Comparison of ENCODE assay signal across 22 cellular contexts in the genomic region with DNA sequence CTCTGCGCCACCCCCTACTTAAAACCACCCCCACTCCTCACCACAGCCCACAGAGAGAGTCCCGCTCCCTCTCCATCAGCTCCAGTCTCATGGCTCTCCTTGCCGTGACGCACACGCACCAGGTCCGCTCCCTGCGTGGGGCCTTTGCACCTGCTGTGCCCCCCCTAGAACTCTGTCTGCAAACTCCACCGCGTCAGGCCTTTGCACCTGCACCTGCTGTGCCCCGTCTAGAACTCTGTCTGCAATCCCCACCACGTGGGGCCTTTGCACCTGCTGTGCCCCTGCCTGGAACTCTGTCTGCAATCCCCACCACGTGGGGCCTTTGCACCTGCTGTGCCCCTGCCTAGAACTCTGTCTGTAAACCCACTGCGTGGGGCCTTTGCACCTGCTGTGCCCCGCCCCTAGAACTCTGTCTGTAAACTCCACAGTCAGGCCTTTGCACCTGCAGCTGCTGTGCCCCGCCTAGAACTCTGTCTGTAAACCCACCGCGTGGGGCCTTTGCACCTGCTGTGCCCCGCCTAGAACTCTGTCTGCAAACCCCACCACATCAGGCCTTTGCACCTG. TPM values are rescaled to one million over a fixed set of nuclear protein-coding genes. Genes with fewer than 3 reads are reported as not detected.
"Had no signal": no experiment of that assay in that cellular context is flagged by ENCODE, and none has a peak within 500 bp of the region (broad histone marks: within the 10 kb centered on the region; RNA-seq: fewer than 3 reads in every experiment).

No MANE protein-coding gene starts in this region.

- H3K4me3 ChIP-seq: cardiac muscle cell, pancreas, sigmoid colon, suprapubic skin, transverse colon, uterus had no signal

- H3K36me3 Mint-ChIP-seq: activated CD8-positive, alpha-beta memory T cell treated with anti-CD3 and anti-CD28 coated beads, Interleukin-2, amount 10 ng/mL, durations not matched to agents 7 days and 5 days; activated naive CD8-positive, alpha-beta T cell treated with anti-CD3 and anti-CD28 coated beads for 36 hours had no signal

- H3K9me3 ChIP-seq: pancreas, sigmoid colon, suprapubic skin, transverse colon, uterus had no signal

- H3K27ac ChIP-seq: cardiac muscle cell, foreskin keratinocyte, pancreas, sigmoid colon, suprapubic skin, transverse colon, uterus had no signal

- ATAC-seq: activated CD8-positive, alpha-beta memory T cell treated with anti-CD3 and anti-CD28 coated beads, Interleukin-2, amount 10 ng/mL, durations not matched to agents 7 days and 5 days; activated T-helper 17 cell treated with anti-CD3 and anti-CD28 coated beads, Interleukin-2, amount 50 U/mL, for 72 hours; foreskin keratinocyte; left lobe of liver; pancreas had no signal

- H3K27ac Mint-ChIP-seq: activated CD4-positive, alpha-beta memory T cell treated with anti-CD3 and anti-CD28 coated beads, Interleukin-2, amount 10 ng/mL, durations not matched to agents 7 days and 5 days; activated CD8-positive, alpha-beta memory T cell treated with anti-CD3 and anti-CD28 coated beads, Interleukin-2, amount 10 ng/mL, durations not matched to agents 7 days and 5 days; activated naive CD8-positive, alpha-beta T cell treated with anti-CD3 and anti-CD28 coated beads for 36 hours; activated T-helper 17 cell treated with anti-CD3 and anti-CD28 coated beads, Interleukin-2, amount 50 U/mL, for 72 hours; endodermal cell; stimulated activated naive CD8-positive, alpha-beta T cell treated with anti-CD3 and anti-CD28 coated beads, Interleukin-15, Interleukin-2, amounts not matched to agents 100 ng/mL and 50 ng/mL, for 24 hours had no signal

- H3K4me3 Mint-ChIP-seq: activated CD4-positive, alpha-beta memory T cell treated with anti-CD3 and anti-CD28 coated beads, Interleukin-2, amount 10 ng/mL, durations not matched to agents 7 days and 5 days; activated CD8-positive, alpha-beta memory T cell treated with anti-CD3 and anti-CD28 coated beads, Interleukin-2, amount 10 ng/mL, durations not matched to agents 7 days and 5 days; activated naive CD8-positive, alpha-beta T cell treated with anti-CD3 and anti-CD28 coated beads for 36 hours; activated T-helper 17 cell treated with anti-CD3 and anti-CD28 coated beads, Interleukin-2, amount 50 U/mL, for 72 hours; endodermal cell; stimulated activated naive CD8-positive, alpha-beta T cell treated with anti-CD3 and anti-CD28 coated beads, Interleukin-15, Interleukin-2, amounts not matched to agents 100 ng/mL and 50 ng/mL, for 24 hours had no signal

- H3K4me1 ChIP-seq: foreskin keratinocyte, pancreas had no signal

- H3K27me3 ChIP-seq: pancreas, sigmoid colon, uterus had no signal

- H3K9me3 Mint-ChIP-seq: activated naive CD8-positive, alpha-beta T cell treated with anti-CD3 and anti-CD28 coated beads for 36 hours; activated T-helper 17 cell treated with anti-CD3 and anti-CD28 coated beads, Interleukin-2, amount 50 U/mL, for 72 hours; stimulated activated naive CD8-positive, alpha-beta T cell treated with anti-CD3 and anti-CD28 coated beads, Interleukin-15, Interleukin-2, amounts not matched to agents 100 ng/mL and 50 ng/mL, for 24 hours had no signal

- DNase-seq: activated CD4-positive, alpha-beta memory T cell treated with anti-CD3 and anti-CD28 coated beads, Interleukin-2, amount 10 ng/mL, durations not matched to agents 7 days and 5 days; activated CD4-positive, alpha-beta T cell treated with anti-CD3 and anti-CD28 coated beads for 48 hours; activated CD4-positive, CD25-positive, alpha-beta regulatory T cell; activated CD8-positive, alpha-beta memory T cell treated with anti-CD3 and anti-CD28 coated beads, Interleukin-2, amount 10 ng/mL, durations not matched to agents 7 days and 5 days; activated naive CD4-positive, alpha-beta T cell; activated naive CD8-positive, alpha-beta T cell treated with anti-CD3 and anti-CD28 coated beads for 36 hours; amniotic stem cell; endodermal cell; foreskin keratinocyte; midbrain; sigmoid colon; T-helper 1 cell; T-helper 9 cell; transverse colon; uterus had no signal

- H3K4me1 Mint-ChIP-seq: activated T-helper 17 cell treated with anti-CD3 and anti-CD28 coated beads, Interleukin-2, amount 50 U/mL, for 72 hours had no signal

- H3K36me3 ChIP-seq: cardiac muscle cell, pancreas, sigmoid colon, suprapubic skin, transverse colon, uterus had no signal

RNA-seq across cellular contexts. Expression of a gene that starts 4.2 kb away (rescaled TPM):
- total RNA-seq: activated CD4-positive, alpha-beta memory T cell treated with anti-CD3 and anti-CD28 coated beads, Interleukin-2, amount 10 ng/mL, durations not matched to agents 7 days and 5 days; activated CD8-positive, alpha-beta memory T cell treated with anti-CD3 and anti-CD28 coated beads, Interleukin-2, amount 10 ng/mL, durations not matched to agents 7 days and 5 days had no signal

RNA-seq across cellular contexts. Expression of a gene that starts 39.7 kb away (rescaled TPM):
- polyA plus RNA-seq: fibroblast of lung had no signal

RNA-seq across cellular contexts. Expression of a gene that starts 47.7 kb away (rescaled TPM):
- total RNA-seq: activated CD8-positive, alpha-beta memory T cell treated with anti-CD3 and anti-CD28 coated beads, Interleukin-2, amount 10 ng/mL, durations not matched to agents 7 days and 5 days had no signal
- polyA plus RNA-seq: fibroblast of lung had no signal
